ENCODE assay signal across 9 cellular contexts in genomic region chr6:136719280-136720044, GRCh38.
DNase-seq lines count a peak whose midpoint lies in the region; ATAC-seq and TF ChIP-seq lines count a peak whose summit lies in the region.
"Had no signal": no experiment of that assay in that cellular context is flagged by ENCODE, and none has a peak within 500 bp of the region (broad histone marks: within the 10 kb centered on the region; RNA-seq: fewer than 3 reads in every experiment).

No MANE protein-coding gene starts in this region.

- BruUV-seq in MCF 10A (replicated peaks; lab: Mats Ljungman, UMichigan) = no TSS peak

- H3K4me3 Mint-ChIP-seq in MCF 10A (ENCODE audit: unreplicated experiment) (no peak overlapping the region), T-cell (no peak overlapping the region)

- in situ Hi-C loops in astrocyte of the spinal cord (cut with HindIII; ENCODE audit: low sequenced_read_pairs) = no loop called here

- H3K36me3 Mint-ChIP-seq in MCF 10A (ENCODE audit: insufficient read depth, unreplicated experiment) (peaks cover 6% of the 10 kb centered on the region), T-cell (peaks cover 32% of the 10 kb centered on the region)

- TF ChIP-seq CTCF in MCF 10A (IDR thresholded peaks at IDR 0.05; ENCODE audit: unreplicated experiment) (no peak), breast epithelium (IDR thresholded peaks at IDR 0.05) (no peak), astrocyte of the spinal cord (IDR thresholded peaks at IDR 0.05; ENCODE audit: low read depth, low read length) (no peak)

- H3K27ac Mint-ChIP-seq in MCF 10A (ENCODE audit: low read depth, unreplicated experiment) = peak overlapping the region; percentile 61
- H3K27ac Mint-ChIP-seq in T-cell = peak overlapping the region in 1 of 2 donors; percentile 29

- 32 to 37% methylated on average over 2 of the region's 2 CpGs for WGBS in aorta, 2 donors

- no peak for TF ChIP-seq POLR2A in breast epithelium (IDR thresholded peaks at IDR 0.05)

- peak; percentile 36 for ATAC-seq in HG03060 (IDR thresholded peaks at IDR 0.05; ENCODE audit: low read depth, unreplicated experiment)
- ATAC-seq in aorta (ENCODE audit: low FRiP score) = peak; percentile 8
- ATAC-seq in T-cell (replicated peaks in 1 of 4) = no peak

- peaks cover 22% of the 10 kb centered on the region for H3K4me1 Mint-ChIP-seq in MCF 10A (ENCODE audit: insufficient read depth, unreplicated experiment)
- H3K4me1 Mint-ChIP-seq in T-cell = peaks cover 41 to 64% (median 43%) of the 10 kb centered on the region in 3 donors

- H3K27me3 Mint-ChIP-seq in MCF 10A (ENCODE audit: insufficient read depth, unreplicated experiment) = no peaks in the 10 kb centered on the region
- H3K27me3 Mint-ChIP-seq in T-cell = no peaks in the 10 kb centered on the region

- H3K36me3 ChIP-seq in breast epithelium = no peaks in the 10 kb centered on the region
- no peaks in the 10 kb centered on the region for H3K36me3 ChIP-seq in aorta (ENCODE audit: control insufficient read depth in 1 of 2, insufficient read depth in 2 of 2, low read length in 1 of 2)
- H3K36me3 ChIP-seq: sigmoid colon had no signal

- no peak for DNase-seq in MCF 10A (ENCODE audit: unreplicated experiment)
- no peak for DNase-seq in breast epithelium (ENCODE audit: low spot score in 2 of 2)
- peak; percentile 12 for DNase-seq in astrocyte of the spinal cord (ENCODE audit: low read depth, low spot score)
- DNase-seq in aorta = no peak
- DNase-seq in stimulated activated CD4-positive, alpha-beta T cell treated with anti-CD3 and anti-CD28 coated beads, Interleukin-4, amount 100 ng/mL, for 4 hours = no peak
- no peak for DNase-seq in T-cell
- no peak for DNase-seq in activated CD4-positive, CD25-positive, alpha-beta regulatory T cell (lab: John Stamatoyannopoulos, UW)
- DNase-seq: sigmoid colon had no signal

- H3K9me3 Mint-ChIP-seq in MCF 10A (ENCODE audit: unreplicated experiment) (no peaks in the 10 kb centered on the region), T-cell (no peaks in the 10 kb centered on the region)

- CTCF ChIA-PET in MCF 10A (lab: Yijun Ruan, JAX) (interaction anchor here (0.6 to 3.6 kb wide), 4 partner anchors 29 to 297 kb away, joined by 3 to 20 read pairs (median 8); partner anchors contain the start of gene MAP3K5), T-cell (lab: Charles Lee) (interaction anchor here (0.6 to 3.0 kb wide), 3 partner anchors 72 to 1260 kb away, joined by 3 to 14 read pairs (median 4); partner anchors contain the start of gene MAP3K5 (in 2 of the 2))

- POLR2A ChIA-PET in MCF 10A (lab: Yijun Ruan, JAX) = interaction anchor here (0.6 to 2.3 kb wide), 6 partner anchors 18 to 130 kb away, joined by 3 to 12 read pairs (median 3); partner anchors contain the start of gene MAP3K5
- POLR2A ChIA-PET in T-cell (lab: Charles Lee) = no interaction called here

- H3K27ac ChIP-seq in breast epithelium (no peak overlapping the region), aorta (ENCODE audit: low read depth in 1 of 2, low read length in 2 of 2) (peak overlapping the region in 1 of 2 donors; percentile 32)
- H3K27ac ChIP-seq: sigmoid colon had no signal

- no peaks in the 10 kb centered on the region for H3K27me3 ChIP-seq in breast epithelium
- no peaks in the 10 kb centered on the region for H3K27me3 ChIP-seq in aorta (ENCODE audit: control insufficient read depth in 1 of 2, insufficient read depth in 2 of 2, low read length in 1 of 2)
- H3K27me3 ChIP-seq: sigmoid colon had no signal

- H3K9me3 ChIP-seq in breast epithelium (peaks cover 0 to 6% of the 10 kb centered on the region in 2 donors), aorta (ENCODE audit: control insufficient read depth, low read length) (no peaks in the 10 kb centered on the region)

- H3K4me1 ChIP-seq in breast epithelium (no peaks in the 10 kb centered on the region), aorta (ENCODE audit: control insufficient read depth in 1 of 2, insufficient read depth in 2 of 2, low read length in 2 of 2) (peaks cover 2 to 7% of the 10 kb centered on the region in 2 donors)

- H3K4me3 ChIP-seq in breast epithelium (no peak overlapping the region), astrocyte of the spinal cord (ENCODE audit: low read depth, low read length) (no peak overlapping the region), aorta (ENCODE audit: low read length in 2 of 2) (no peak overlapping the region)
- H3K4me3 ChIP-seq: sigmoid colon had no signal

- intact Hi-C loops in MCF 10A (cut with micrococcal nuclease) = no loop called here
- intact Hi-C loops in breast epithelium (cut with DNase I; ENCODE audit: low total_unique reads) = no loop called here
- intact Hi-C loops in aorta (cut with DNase I) = no loop called here

Comparison
In these comparisons a context has a peak if more than half of its experiments do, and no peak if none do; other contexts are left out.
1. ATAC-seq: peak in HG03060 (single experiment) and aorta (single experiment); none in T-cell (0 of 4).